In genomic region chr5:68711311-68712200, GRCh38 we compare ENCODE assay signal across 8 cellular contexts.
A peak's percentile ranks its signal among the peaks of the same experiment; 100 is the strongest.
DNase-seq lines count a peak whose midpoint lies in the region; ATAC-seq and TF ChIP-seq lines count a peak whose summit lies in the region.

No MANE protein-coding gene starts in this region.

- H3K27ac Mint-ChIP-seq in activated T-helper 1 cell treated with anti-CD3 and anti-CD28 coated beads, Interleukin-12 subunit alpha, Interleukin-12 subunit beta, Interleukin-2, Interleukin-4 antibody, amounts not matched to agents 30 ng/mL and 10 ng/mL and 1 ng/mL, durations not matched to agents 14 hours and 24 hours and 36 hours: peak overlapping the region; percentile 65

- H3K9me3 ChIP-seq in BLaER1 (no peaks in the 10 kb centered on the region), spleen (no peaks in the 10 kb centered on the region)

- H3K36me3 ChIP-seq in BLaER1 (no peaks in the 10 kb centered on the region), spleen (no peaks in the 10 kb centered on the region)

- H3K9me3 Mint-ChIP-seq in activated T-helper 1 cell treated with anti-CD3 and anti-CD28 coated beads, Interleukin-12 subunit alpha, Interleukin-12 subunit beta, Interleukin-2, Interleukin-4 antibody, amounts not matched to agents 30 ng/mL and 10 ng/mL and 1 ng/mL, durations not matched to agents 14 hours and 24 hours and 36 hours: no peaks in the 10 kb centered on the region

- H3K36me3 Mint-ChIP-seq in activated T-helper 1 cell treated with anti-CD3 and anti-CD28 coated beads, Interleukin-12 subunit alpha, Interleukin-12 subunit beta, Interleukin-2, Interleukin-4 antibody, amounts not matched to agents 30 ng/mL and 10 ng/mL and 1 ng/mL, durations not matched to agents 14 hours and 24 hours and 36 hours (ENCODE audit: low read depth): no peaks in the 10 kb centered on the region

- H3K9ac ChIP-seq in BLaER1: peak overlapping the region; percentile 48; the same call in 1 of the 2 replicates

- peaks cover 58% of the 10 kb centered on the region for H3K4me1 ChIP-seq in BLaER1
- H3K4me1 ChIP-seq in spleen: peaks cover 8 to 47% (median 21%) of the 10 kb centered on the region in 6 donors

- H3K4me2 ChIP-seq in BLaER1: peak overlapping the region; percentile 73

- H3K27ac ChIP-seq in BLaER1: peak overlapping the region; percentile 64
- peak overlapping the region in 6 of 8 donors; percentile 35 to 67 (median 50) for H3K27ac ChIP-seq in spleen

- no peak for DNase-seq in activated T-helper 1 cell treated with anti-CD3 and anti-CD28 coated beads, Interleukin-12 subunit alpha, Interleukin-12 subunit beta, Interleukin-2, Interleukin-4 antibody, amounts not matched to agents 30 ng/mL and 10 ng/mL and 1 ng/mL, durations not matched to agents 14 hours and 24 hours and 36 hours (ENCODE audit: low spot score)
- DNase-seq in spleen (no peak), NCI-H1105 (lab: John Stamatoyannopoulos, UW) (no peak), Ammon's horn (ENCODE audit: low spot score) (no peak), COR-L47 (lab: John Stamatoyannopoulos, UW) (no peak)

- H3K4me3 ChIP-seq in BLaER1 (no peak overlapping the region), spleen (peak overlapping the region in 1 of 8 donors; percentile 13)

- H3K27me3 ChIP-seq in BLaER1 (no peaks in the 10 kb centered on the region), spleen (replicated peaks in 1 of 7) (no peaks in the 10 kb centered on the region)

- peak overlapping the region; percentile 48 for H3K4me3 Mint-ChIP-seq in activated T-helper 1 cell treated with anti-CD3 and anti-CD28 coated beads, Interleukin-12 subunit alpha, Interleukin-12 subunit beta, Interleukin-2, Interleukin-4 antibody, amounts not matched to agents 30 ng/mL and 10 ng/mL and 1 ng/mL, durations not matched to agents 14 hours and 24 hours and 36 hours

- peaks cover 16% of the 10 kb centered on the region for H3K4me1 Mint-ChIP-seq in activated T-helper 1 cell treated with anti-CD3 and anti-CD28 coated beads, Interleukin-12 subunit alpha, Interleukin-12 subunit beta, Interleukin-2, Interleukin-4 antibody, amounts not matched to agents 30 ng/mL and 10 ng/mL and 1 ng/mL, durations not matched to agents 14 hours and 24 hours and 36 hours (ENCODE audit: low read depth)

- no peak for TF ChIP-seq CTCF in spleen (IDR thresholded peaks at IDR 0.05 in 8 of 11, conservative IDR thresholded peaks at IDR 0.05 in 3 of 11)

- H4K20me1 ChIP-seq in BLaER1: no peaks in the 10 kb centered on the region

- 38 to 57% (median 45%) methylated on average over 5 to 6 of the region's 6 CpGs for WGBS in spleen, 5 donors

- ATAC-seq in GM18907 (IDR thresholded peaks at IDR 0.05; ENCODE audit: unreplicated experiment) (peak; percentile 97), HG03060 (IDR thresholded peaks at IDR 0.05; ENCODE audit: low read depth, unreplicated experiment) (peak; percentile 96)

- TF ChIP-seq POLR2A in spleen (IDR thresholded peaks at IDR 0.05): no peak

- intact Hi-C loops in activated T-helper 1 cell treated with anti-CD3 and anti-CD28 coated beads, Interleukin-12 subunit alpha, Interleukin-12 subunit beta, Interleukin-2, Interleukin-4 antibody, amounts not matched to agents 30 ng/mL and 10 ng/mL and 1 ng/mL, durations not matched to agents 14 hours and 24 hours and 36 hours (cut with micrococcal nuclease): loop anchor here (10.0 kb wide), 1 partner anchor 183 kb away; no protein-coding TSS in a partner anchor
- intact Hi-C loops in spleen (cut with DNase I; ENCODE audit: low total_unique reads): no loop called here

- peaks cover 3% of the 10 kb centered on the region for H3K27me3 Mint-ChIP-seq in activated T-helper 1 cell treated with anti-CD3 and anti-CD28 coated beads, Interleukin-12 subunit alpha, Interleukin-12 subunit beta, Interleukin-2, Interleukin-4 antibody, amounts not matched to agents 30 ng/mL and 10 ng/mL and 1 ng/mL, durations not matched to agents 14 hours and 24 hours and 36 hours (ENCODE audit: insufficient read depth)
